Comparison of ENCODE assay signal across 8 cellular contexts in genomic region chr4:38071801-38072567, GRCh38.
A peak's percentile ranks its signal among the peaks of the same experiment; 100 is the strongest.
DNase-seq lines count a peak whose midpoint lies in the region; ATAC-seq and TF ChIP-seq lines count a peak whose summit lies in the region.

No MANE protein-coding gene starts in this region.

- no peak for DNase-seq in activated naive CD8-positive, alpha-beta T cell treated with anti-CD3 and anti-CD28 coated beads for 36 hours
- DNase-seq in activated naive CD8-positive, alpha-beta T cell treated with anti-CD3 and anti-CD28 coated beads, Interleukin-2, amount 50 U/mL, for 24 hours = no peak
- DNase-seq in adipocyte (ENCODE audit: low read depth) = peak; percentile 70
- no peak for DNase-seq in left lung
- DNase-seq in aorta = no peak
- DNase-seq in OCI-M2 (lab: John Stamatoyannopoulos, UW; ENCODE audit: unreplicated experiment) = no peak
- DNase-seq in activated CD4-positive, alpha-beta memory T cell treated with anti-CD3 and anti-CD28 coated beads, Interleukin-2, amount 10 ng/mL, durations not matched to agents 7 days and 5 days = no peak

- peak overlapping the region; percentile 30 for H3K4me3 ChIP-seq in adipocyte (ENCODE audit: low read length)
- H3K4me3 ChIP-seq in left lung = no peak overlapping the region
- H3K4me3 ChIP-seq in aorta (ENCODE audit: low read length in 2 of 2) = no peak overlapping the region

- POLR2A ChIA-PET in activated CD4-positive, alpha-beta memory T cell treated with anti-CD3 and anti-CD28 coated beads, Interleukin-2, amount 10 ng/mL, durations not matched to agents 7 days and 5 days (lab: Charles Lee) = interaction anchor here (0.9 kb wide), 1 partner anchor 57 kb away, joined by 4 read pairs; no protein-coding TSS in a partner anchor

- no peak for TF ChIP-seq CTCF in left lung (IDR thresholded peaks at IDR 0.05)

- no peak for ATAC-seq in activated naive CD8-positive, alpha-beta T cell treated with anti-CD3 and anti-CD28 coated beads, Interleukin-2, amount 50 U/mL, for 24 hours
- ATAC-seq in left lung (peak; percentile 40), aorta (ENCODE audit: low FRiP score) (peak; percentile 36), GM19324 (IDR thresholded peaks at IDR 0.05; ENCODE audit: low FRiP score, unreplicated experiment) (no peak)

- 46 to 58% methylated on average over 7 of the region's 7 CpGs for WGBS in aorta, 2 donors

- H3K36me3 ChIP-seq in adipocyte (ENCODE audit: control insufficient read depth, insufficient read depth, low read length, severe bottlenecking) = no peaks in the 10 kb centered on the region
- H3K36me3 ChIP-seq in left lung = peaks cover 0 to 19% of the 10 kb centered on the region in 2 donors
- H3K36me3 ChIP-seq in aorta (ENCODE audit: control insufficient read depth in 1 of 2, insufficient read depth in 2 of 2, low read length in 1 of 2) = peaks cover 5 to 10% of the 10 kb centered on the region in 2 donors

- H3K27ac ChIP-seq in left lung = peak overlapping the region in 1 of 2 donors; percentile 33
- no peak overlapping the region for H3K27ac ChIP-seq in aorta (ENCODE audit: low read depth in 1 of 2, low read length in 2 of 2)

- H3K36me3 Mint-ChIP-seq in activated naive CD8-positive, alpha-beta T cell treated with anti-CD3 and anti-CD28 coated beads for 36 hours = peaks cover 19% of the 10 kb centered on the region
- peaks cover 24% of the 10 kb centered on the region for H3K36me3 Mint-ChIP-seq in activated naive CD8-positive, alpha-beta T cell treated with anti-CD3 and anti-CD28 coated beads, Interleukin-2, amount 50 U/mL, for 24 hours (ENCODE audit: low read depth)
- peaks cover 63% of the 10 kb centered on the region for H3K36me3 Mint-ChIP-seq in activated CD4-positive, alpha-beta memory T cell treated with anti-CD3 and anti-CD28 coated beads, Interleukin-2, amount 10 ng/mL, durations not matched to agents 7 days and 5 days (ENCODE audit: low read depth)

- intact Hi-C loops in left lung (cut with DNase I) (no loop called here), aorta (cut with DNase I) (no loop called here)

- CTCF ChIA-PET in activated CD4-positive, alpha-beta memory T cell treated with anti-CD3 and anti-CD28 coated beads, Interleukin-2, amount 10 ng/mL, durations not matched to agents 7 days and 5 days (lab: Charles Lee) = interaction anchor here (8.3 kb wide), 1 partner anchor 106 kb away, joined by 98 read pairs; no protein-coding TSS in a partner anchor

- H3K27me3 ChIP-seq in adipocyte (replicated peaks; ENCODE audit: control insufficient read depth, insufficient read depth, low read length) = no peaks in the 10 kb centered on the region
- no peaks in the 10 kb centered on the region for H3K27me3 ChIP-seq in left lung
- no peaks in the 10 kb centered on the region for H3K27me3 ChIP-seq in aorta (ENCODE audit: control insufficient read depth in 1 of 2, insufficient read depth in 2 of 2, low read length in 1 of 2)

- peaks cover 41% of the 10 kb centered on the region for H3K4me1 ChIP-seq in adipocyte (ENCODE audit: control insufficient read depth, insufficient read depth, low read length)
- peaks cover 0 to 70% of the 10 kb centered on the region in 2 donors for H3K4me1 ChIP-seq in left lung
- H3K4me1 ChIP-seq in aorta (ENCODE audit: control insufficient read depth in 1 of 2, insufficient read depth in 2 of 2, low read length in 2 of 2) = peaks cover 0 to 4% of the 10 kb centered on the region in 2 donors

- H3K4me3 Mint-ChIP-seq in activated naive CD8-positive, alpha-beta T cell treated with anti-CD3 and anti-CD28 coated beads for 36 hours = no peak overlapping the region
- H3K4me3 Mint-ChIP-seq in activated naive CD8-positive, alpha-beta T cell treated with anti-CD3 and anti-CD28 coated beads, Interleukin-2, amount 50 U/mL, for 24 hours = no peak overlapping the region
- H3K4me3 Mint-ChIP-seq in activated CD4-positive, alpha-beta memory T cell treated with anti-CD3 and anti-CD28 coated beads, Interleukin-2, amount 10 ng/mL, durations not matched to agents 7 days and 5 days = no peak overlapping the region

- peak overlapping the region; percentile 16 for H3K27ac Mint-ChIP-seq in activated naive CD8-positive, alpha-beta T cell treated with anti-CD3 and anti-CD28 coated beads for 36 hours
- H3K27ac Mint-ChIP-seq in activated naive CD8-positive, alpha-beta T cell treated with anti-CD3 and anti-CD28 coated beads, Interleukin-2, amount 50 U/mL, for 24 hours = no peak overlapping the region
- H3K27ac Mint-ChIP-seq in activated CD4-positive, alpha-beta memory T cell treated with anti-CD3 and anti-CD28 coated beads, Interleukin-2, amount 10 ng/mL, durations not matched to agents 7 days and 5 days = no peak overlapping the region

- H3K27me3 Mint-ChIP-seq in activated naive CD8-positive, alpha-beta T cell treated with anti-CD3 and anti-CD28 coated beads for 36 hours = no peaks in the 10 kb centered on the region
- no peaks in the 10 kb centered on the region for H3K27me3 Mint-ChIP-seq in activated naive CD8-positive, alpha-beta T cell treated with anti-CD3 and anti-CD28 coated beads, Interleukin-2, amount 50 U/mL, for 24 hours
- H3K27me3 Mint-ChIP-seq in activated CD4-positive, alpha-beta memory T cell treated with anti-CD3 and anti-CD28 coated beads, Interleukin-2, amount 10 ng/mL, durations not matched to agents 7 days and 5 days = no peaks in the 10 kb centered on the region

- H3K9me3 Mint-ChIP-seq in activated naive CD8-positive, alpha-beta T cell treated with anti-CD3 and anti-CD28 coated beads for 36 hours = no peaks in the 10 kb centered on the region
- H3K9me3 Mint-ChIP-seq in activated naive CD8-positive, alpha-beta T cell treated with anti-CD3 and anti-CD28 coated beads, Interleukin-2, amount 50 U/mL, for 24 hours = no peaks in the 10 kb centered on the region
- H3K9me3 Mint-ChIP-seq in activated CD4-positive, alpha-beta memory T cell treated with anti-CD3 and anti-CD28 coated beads, Interleukin-2, amount 10 ng/mL, durations not matched to agents 7 days and 5 days = no peaks in the 10 kb centered on the region

- H3K4me1 Mint-ChIP-seq in activated naive CD8-positive, alpha-beta T cell treated with anti-CD3 and anti-CD28 coated beads for 36 hours = peaks cover 34% of the 10 kb centered on the region
- peaks cover 25% of the 10 kb centered on the region for H3K4me1 Mint-ChIP-seq in activated naive CD8-positive, alpha-beta T cell treated with anti-CD3 and anti-CD28 coated beads, Interleukin-2, amount 50 U/mL, for 24 hours
- peaks cover 31% of the 10 kb centered on the region for H3K4me1 Mint-ChIP-seq in activated CD4-positive, alpha-beta memory T cell treated with anti-CD3 and anti-CD28 coated beads, Interleukin-2, amount 10 ng/mL, durations not matched to agents 7 days and 5 days

- no peaks in the 10 kb centered on the region for H3K9me3 ChIP-seq in adipocyte (ENCODE audit: control insufficient read depth, low read length)
- H3K9me3 ChIP-seq in left lung = no peaks in the 10 kb centered on the region
- no peaks in the 10 kb centered on the region for H3K9me3 ChIP-seq in aorta (ENCODE audit: control insufficient read depth, low read length)

- H3K9ac ChIP-seq in adipocyte (ENCODE audit: low read length) = peak overlapping the region; percentile 32

Comparison
In these comparisons a context has a peak if more than half of its experiments do, and no peak if none do; other contexts are left out.
1. ATAC-seq: peak in left lung (single experiment) and aorta (single experiment); none in activated naive CD8-positive, alpha-beta T cell treated with anti-CD3 and anti-CD28 coated beads, Interleukin-2, amount 50 U/mL, for 24 hours (single experiment) and GM19324 (single experiment).